In genomic region chr2:216320852-216321251, GRCh38 we compare ENCODE assay signal across 11 cellular contexts. TPM values are rescaled to one million over a fixed set of nuclear protein-coding genes. Genes with fewer than 3 reads are reported as not detected.
DNase-seq lines count a peak whose midpoint lies in the region; ATAC-seq and TF ChIP-seq lines count a peak whose summit lies in the region.
"Had no signal": no experiment of that assay in that cellular context is flagged by ENCODE, and none has a peak within 500 bp of the region (broad histone marks: within the 10 kb centered on the region; RNA-seq: fewer than 3 reads in every experiment).

No MANE protein-coding gene starts in this region.

- H3K27me3 Mint-ChIP-seq in CD14-positive monocyte (ENCODE audit: low read depth in 3 of 3), result peaks cover 3 to 7% (median 6%) of the 10 kb centered on the region in 3 donors

- intact Hi-C loops in CD14-positive monocyte (cut with micrococcal nuclease), result no loop called here

- DNase-seq in ELR (ENCODE audit: low read depth), result peak; percentile 30
- DNase-seq in adipocyte (ENCODE audit: low read depth), result peak; percentile 61
- peak; percentile 68 for DNase-seq in fibroblast of peridontal ligament (ENCODE audit: extremely low read depth)
- no peak for DNase-seq in NCI-H2107 treated with DMSO at 0.1 percent for 48 hours (lab: John Stamatoyannopoulos, UW; ENCODE audit: unreplicated experiment)
- DNase-seq in OCI-M2 (lab: John Stamatoyannopoulos, UW; ENCODE audit: unreplicated experiment), result no peak
- no peak for DNase-seq in CD14-positive monocyte (ENCODE audit: low spot score)
- DNase-seq: CD4-positive, CD25-positive, alpha-beta regulatory T cell; DMS53; HCEC 1CT had no signal

- H3K4me1 Mint-ChIP-seq in CD14-positive monocyte, result no peaks in the 10 kb centered on the region

- no peak for TF ChIP-seq CTCF in CD14-positive monocyte (IDR thresholded peaks at IDR 0.05)

- ATAC-seq in GM21528 (IDR thresholded peaks at IDR 0.05; ENCODE audit: low FRiP score, unreplicated experiment), result no peak
- ATAC-seq: HepG2 had no signal

- no peaks in the 10 kb centered on the region for H3K36me3 ChIP-seq in adipocyte (ENCODE audit: control insufficient read depth, insufficient read depth, low read length, severe bottlenecking)

- H3K9me3 ChIP-seq in adipocyte (ENCODE audit: control insufficient read depth, low read length), result no peaks in the 10 kb centered on the region

- H3K4me3 ChIP-seq in adipocyte (ENCODE audit: low read length), result no peak overlapping the region

- H3K9me3 Mint-ChIP-seq in CD14-positive monocyte, result peaks cover 0 to 4% (median 0%) of the 10 kb centered on the region in 7 donors

- no peaks in the 10 kb centered on the region for H3K36me3 Mint-ChIP-seq in CD14-positive monocyte
- H3K36me3 Mint-ChIP-seq: CD4-positive, CD25-positive, alpha-beta regulatory T cell had no signal

- no peaks in the 10 kb centered on the region for H3K27me3 ChIP-seq in adipocyte (replicated peaks; ENCODE audit: control insufficient read depth, insufficient read depth, low read length)

- no peak overlapping the region for H3K27ac Mint-ChIP-seq in CD14-positive monocyte
- H3K27ac Mint-ChIP-seq: CD4-positive, CD25-positive, alpha-beta regulatory T cell had no signal

- no peak overlapping the region for H3K9ac ChIP-seq in adipocyte (ENCODE audit: low read length)

- no peak overlapping the region for H3K4me3 Mint-ChIP-seq in CD14-positive monocyte
- H3K4me3 Mint-ChIP-seq: CD4-positive, CD25-positive, alpha-beta regulatory T cell had no signal

- peaks cover 26% of the 10 kb centered on the region for H3K4me1 ChIP-seq in adipocyte (ENCODE audit: control insufficient read depth, insufficient read depth, low read length)

RNA-seq across cellular contexts. Expression of gene MARCHF4, which starts 51.4 kb away (rescaled TPM):
- not detected for polyA plus RNA-seq in CD14-positive monocyte
- polyA plus RNA-seq: CD4-positive, CD25-positive, alpha-beta regulatory T cell; HepG2 had no signal

Comparison
In these comparisons a context has a peak if more than half of its experiments do, and no peak if none do; other contexts are left out.
1. DNase-seq: peak in ELR (single experiment), adipocyte (single experiment) and fibroblast of peridontal ligament (single experiment); none in NCI-H2107 treated with DMSO at 0.1 percent for 48 hours (single experiment), OCI-M2 (single experiment) and CD14-positive monocyte (single experiment).